8 cellular contexts compared by ENCODE assay signal in the genomic region with DNA sequence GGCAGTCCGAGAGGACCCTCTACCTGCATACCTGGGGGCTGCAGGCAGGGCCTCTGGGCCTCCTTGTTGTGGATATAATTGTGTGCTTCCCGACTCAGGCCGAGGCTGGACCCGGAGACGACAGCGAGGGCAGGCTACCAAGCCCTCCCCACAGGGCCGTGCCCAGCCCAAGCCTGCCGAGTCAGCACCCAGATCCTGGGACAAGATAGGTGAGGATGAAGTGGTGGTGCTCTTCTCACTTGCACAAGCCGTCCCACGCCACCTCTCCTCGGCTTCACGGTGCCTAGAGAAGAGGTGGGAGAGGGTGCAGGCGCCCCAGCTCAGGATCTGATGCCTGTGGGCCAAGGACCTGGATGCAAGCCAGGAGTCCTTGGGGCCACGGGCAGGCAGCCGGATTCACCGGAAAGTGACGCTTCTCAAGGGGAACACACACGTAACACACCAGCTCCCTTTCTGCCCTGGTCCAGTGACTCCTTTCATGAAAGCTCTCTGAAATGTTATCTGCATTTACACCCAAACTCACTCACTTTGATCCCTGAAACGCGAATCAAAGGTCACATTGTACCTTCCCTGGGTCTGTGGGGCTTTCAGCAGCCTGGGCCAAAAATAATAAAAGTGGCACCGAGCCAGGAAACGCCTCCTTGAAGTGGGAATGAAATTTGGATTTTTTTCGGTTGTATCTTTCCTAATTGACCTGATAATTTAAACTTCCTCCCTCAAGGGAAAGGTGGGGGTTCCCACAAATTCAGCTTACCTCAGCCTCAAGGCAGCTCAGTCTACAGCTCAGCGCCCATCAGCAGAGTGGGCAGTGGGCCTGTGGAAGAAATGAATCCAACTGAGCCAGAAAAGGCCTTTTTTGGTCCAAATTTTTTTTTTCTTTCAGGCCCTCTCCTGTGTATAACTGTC. TPM values are rescaled to one million over a fixed set of nuclear protein-coding genes. Genes with fewer than 3 reads are reported as not detected.
DNase-seq lines count a peak whose midpoint lies in the region; ATAC-seq, FAIRE-seq and TF ChIP-seq lines count a peak whose summit lies in the region.

No MANE protein-coding gene starts in this region.

- POLR2A ChIA-PET in GM12878 (lab: Charles Lee) = interaction anchor here (0.6 to 1.4 kb wide), 6 partner anchors 9 to 378 kb away, joined by 3 to 4 read pairs (median 4); no protein-coding TSS in a partner anchor

- in situ Hi-C loops in GM12878 (cut with MboI) = no loop called here

- SMC1A ChIA-PET in GM12878 (lab: Charles Lee; ENCODE audit: uncharacterized antibody, unreplicated experiment) = interaction anchor here (0.7 to 1.8 kb wide), 6 partner anchors 9 to 126 kb away, joined by 3 to 9 read pairs (median 4); no protein-coding TSS in a partner anchor

- H3K9me3 ChIP-seq in GM12878 (replicated peaks; ENCODE audit: control insufficient read depth, insufficient read depth, low read length) = no peaks in the 10 kb centered on the region
- H3K9me3 ChIP-seq in iPS-18c (ENCODE audit: control insufficient read depth, insufficient read depth, low read length) = no peaks in the 10 kb centered on the region
- no peaks in the 10 kb centered on the region for H3K9me3 ChIP-seq in small intestine (ENCODE audit: control insufficient read depth, low read depth)

- TF ChIP-seq POLR2A in GM12878 (IDR thresholded peaks at IDR 0.05; ENCODE audit: low read depth, low read length) = peak; percentile 56

- H4K20me1 ChIP-seq in KMS-11 (ENCODE audit: insufficient read depth) = no peaks in the 10 kb centered on the region
- H4K20me1 ChIP-seq in GM12878 (ENCODE audit: control insufficient read depth, insufficient read depth) = no peaks in the 10 kb centered on the region

- H3K4me2 ChIP-seq in KMS-11 (peak overlapping the region; percentile 91), GM12878 (ENCODE audit: control insufficient read depth, insufficient read depth) (peak overlapping the region; percentile 96)

- intact Hi-C loops in GM12878 (cut with micrococcal nuclease; ENCODE audit: unreplicated experiment) = loop anchor here (5.0 kb wide), 1 partner anchor 87 kb away; the partner anchor contains the start of genes COMT and TXNRD2

- H3K4me3 ChIP-seq in KMS-11 (IDR thresholded peaks at IDR 0.05; ENCODE audit: insufficient read depth, low read depth, low read length) = peak overlapping the region; percentile 26
- peak overlapping the region; percentile 90 for H3K4me3 ChIP-seq in GM12878
- H3K4me3 ChIP-seq in iPS-18c (ENCODE audit: insufficient read depth, low read depth, low read length) = peak overlapping the region; percentile 92
- peak overlapping the region; percentile 64 to 90 for H3K4me3 ChIP-seq in small intestine (ENCODE audit: low read depth in 1 of 2, low read length in 2 of 2)

- H2AFZ ChIP-seq in KMS-11 (ENCODE audit: low read depth) (peak overlapping the region; percentile 61), GM12878 (ENCODE audit: control insufficient read depth, low read depth, low read length) (peak overlapping the region; percentile 65)

- WGBS in GM12878 (ENCODE audit: insufficient coverage, insufficient replicate concordance, low lambda C conversion rate, missing lambda C conversion rate) = 1% methylated on average over 24 of the region's 24 CpGs
- WGBS in small intestine, 3 donors = 3 to 5% (median 4%) methylated on average over 23 to 24 of the region's 24 CpGs

- FAIRE-seq in GM12878 (lab: Jason Lieb, UNC) (no peak), small intestine (lab: Jason Lieb, UNC) (no peak)

- RAD21 ChIA-PET in GM12878 (lab: Charles Lee; ENCODE audit: unreplicated experiment) = interaction anchor here (1.0 to 1.3 kb wide), 4 partner anchors 54 to 125 kb away, joined by 3 to 7 read pairs (median 4); partner anchors contain the start of genes COMT and TXNRD2

- ATAC-seq in GM21528 (IDR thresholded peaks at IDR 0.05; ENCODE audit: low FRiP score, unreplicated experiment) = peak; percentile 29
- ATAC-seq in GM12878 = peak; percentile 56

- BruUV-seq in GM12878 (replicated peaks; lab: Mats Ljungman, UMichigan) = no TSS peak

- DNase-seq in Daoy (ENCODE audit: low read depth) = peak; percentile 86
- peak; percentile 23 for DNase-seq in T follicular helper cell (ENCODE audit: low read depth)
- peak; percentile 35 for DNase-seq in GM12878 (ENCODE audit: low read depth, low spot score)
- peak; percentile 58 for DNase-seq in small intestine
- no peak for DNase-seq in NCI-H526 treated with DMSO at 0.1 percent for 48 hours (lab: John Stamatoyannopoulos, UW)

- H3K79me2 ChIP-seq in KMS-11 (ENCODE audit: insufficient read depth, low read depth) (peaks cover 50% of the 10 kb centered on the region), GM12878 (ENCODE audit: control insufficient read depth, insufficient read depth, low read length) (peaks cover 41% of the 10 kb centered on the region)

- CTCF ChIA-PET in GM12878 (lab: Yijun Ruan, JAX) = interaction anchor here (0.6 to 1.9 kb wide), 4 partner anchors 11 to 125 kb away, joined by 3 to 5 read pairs (median 4); no protein-coding TSS in a partner anchor

- no peaks in the 10 kb centered on the region for H3K36me3 ChIP-seq in KMS-11 (ENCODE audit: insufficient read depth)
- peaks cover 11% of the 10 kb centered on the region in 2 experiments for H3K36me3 ChIP-seq in GM12878 (ENCODE audit: control insufficient read depth in 2 of 2, insufficient read depth in 2 of 2, low read length in 1 of 2)
- peaks cover 4% of the 10 kb centered on the region in 2 donors for H3K36me3 ChIP-seq in small intestine (ENCODE audit: control insufficient read depth in 2 of 2, insufficient read depth in 2 of 2, low read length in 2 of 2)

- H3K9ac ChIP-seq in KMS-11 (peak overlapping the region; percentile 90), GM12878 (ENCODE audit: control insufficient read depth, insufficient read depth, low read length) (peak overlapping the region; percentile 92)

- H3K4me1 ChIP-seq in KMS-11 (ENCODE audit: low read depth, poor library complexity, severe bottlenecking) (peaks cover 18% of the 10 kb centered on the region), GM12878 (ENCODE audit: control insufficient read depth, insufficient read depth, low read length) (peaks cover 9% of the 10 kb centered on the region), small intestine (ENCODE audit: control insufficient read depth in 2 of 2, insufficient read depth in 1 of 2, low read depth in 1 of 2, low read length in 1 of 2) (peaks cover 0 to 10% of the 10 kb centered on the region in 2 donors)

- H3K27me3 ChIP-seq in KMS-11 (ENCODE audit: insufficient read depth, low read depth) (no peaks in the 10 kb centered on the region), GM12878 (replicated peaks in 1 of 2; ENCODE audit: control insufficient read depth in 2 of 2, insufficient read depth in 2 of 2, low read length in 1 of 2) (no peaks in the 10 kb centered on the region), small intestine (ENCODE audit: control insufficient read depth in 2 of 2, insufficient read depth in 2 of 2, low read length in 2 of 2) (no peaks in the 10 kb centered on the region)

- TF ChIP-seq EP300 in GM12878 (IDR thresholded peaks at IDR 0.05; ENCODE audit: borderline replicate concordance in 1 of 2, control insufficient read depth in 1 of 2, low read depth in 2 of 2, low read length in 2 of 2) = peak in 1 of 2 experiments; percentile 12; a peak in 1 of 4 replicates

- TF ChIP-seq CTCF in KMS-11 (conservative IDR thresholded peaks at IDR 0.05; ENCODE audit: low read depth, low read length) = no peak
- TF ChIP-seq CTCF in GM12878 (IDR thresholded peaks at IDR 0.05 in 2 of 3, conservative IDR thresholded peaks at IDR 0.05 in 1 of 3; ENCODE audit: control insufficient read depth in 2 of 3, extremely low read depth in 1 of 3, insufficient read depth in 1 of 3, low read depth in 3 of 3, low read length in 3 of 3) = no peak

- no peak for TF ChIP-seq RAD21 in GM12878 (IDR thresholded peaks at IDR 0.05; ENCODE audit: insufficient read depth, low read depth, low read length)

- H3K27ac ChIP-seq in KMS-11 (peak overlapping the region; percentile 84), GM12878 (ENCODE audit: control insufficient read depth, insufficient read depth) (peak overlapping the region; percentile 97), small intestine (ENCODE audit: low read depth in 1 of 2, low read length in 1 of 2) (peak overlapping the region; percentile 73 to 89)

RNA-seq across cellular contexts. Expression of gene GNB1L, which starts 1.1 kb away (rescaled TPM):
- 16.1 and 17.0 TPM in 2 replicates for total RNA-seq in Daoy (2014; rRNA removed; shearing (Covaris generic))
- 3.6 and 3.8 TPM in 2 replicates for total RNA-seq in GM12878 (2013; cell fraction: nucleolus; rRNA removed)
- total RNA-seq in GM12878 (2014; rRNA removed) (13.8 and 19.4 TPM in 2 replicates), GM12878 (2014; rRNA removed; fragmentation: Illumina TruSeq; extraction: Trizol) (0.83 and 2.1 TPM in 2 replicates), GM12878 (2021) (12.6 and 13.4 TPM in 2 replicates)
- 1.3 TPM for polyA plus RNA-seq in GM12878 (2011; ENCODE audit: low read depth)
- polyA plus RNA-seq in GM12878 (2011; rRNA removed) (1.2 and 3.0 TPM in 2 replicates), GM12878 (2014; fragmentation: Illumina TruSeq; extraction: Trizol) (0.03 and 0.37 TPM in 2 replicates), GM12878 (2014; fragmentation: Nextera tagmentation; extraction: Ambion mirVana) (under 1 TPM; 0.21 to 0.99 TPM), GM12878 (2014; rRNA removed) (10.5 and 11.0 TPM in 2 replicates), GM12878 (2016; fragmentation: Nextera tagmentation; extraction: Ambion mirVana) (10 to 100 TPM; 15.4 to 17.3 TPM), small intestine (10 to 100 TPM in 2 of 3 donors, 1 to 10 TPM in 1; 7.6 to 18.9 (median 12.1) TPM)
- polyA plus RNA-seq in GM12878 (2011; cell fraction: cytosol; rRNA removed) = 4.8 and 8.8 TPM in 2 replicates
- polyA plus RNA-seq in GM12878 (2011; cell fraction: nucleus; rRNA removed) = 10.3 and 13.4 TPM in 2 replicates
- 5.3 and 7.3 TPM in 2 replicates for polyA plus RNA-seq in GM12878 (2012)
- 1.2 and 4.3 TPM in 2 replicates for polyA minus RNA-seq in GM12878 (2011; rRNA and poly(A)+ RNA removed)
- polyA minus RNA-seq in GM12878 (2011; cell fraction: cytosol; rRNA and poly(A)+ RNA removed) = 2.5 TPM in 2 replicates
- polyA minus RNA-seq in GM12878 (2011; cell fraction: nucleus; rRNA and poly(A)+ RNA removed) = 1.2 and 2.5 TPM in 2 replicates

RNA-seq across cellular contexts. Expression of gene RTL10, which starts 1.1 kb away (rescaled TPM):
- 8.2 and 11.2 TPM in 2 replicates for total RNA-seq in Daoy (2014; rRNA removed; shearing (Covaris generic))
- total RNA-seq in GM12878 (2013; cell fraction: nucleolus; rRNA removed) = 20.1 and 22.8 TPM in 2 replicates
- total RNA-seq in GM12878 (2014; rRNA removed) = 10.9 and 12.0 TPM in 2 replicates
- total RNA-seq in GM12878 (2014; rRNA removed; fragmentation: Illumina TruSeq; extraction: Trizol) = 5.1 and 5.9 TPM in 2 replicates
- total RNA-seq in GM12878 (2021) = 17.8 and 17.9 TPM in 2 replicates
- 6.4 TPM for polyA plus RNA-seq in GM12878 (2011; ENCODE audit: low read depth)
- polyA plus RNA-seq in GM12878 (2011; rRNA removed) = 4.0 and 7.2 TPM in 2 replicates
- polyA plus RNA-seq in GM12878 (2011; cell fraction: cytosol; rRNA removed) = 8.1 and 9.5 TPM in 2 replicates
- polyA plus RNA-seq in GM12878 (2011; cell fraction: nucleus; rRNA removed) = 17.0 and 18.2 TPM in 2 replicates
- 7.9 and 8.2 TPM in 2 replicates for polyA plus RNA-seq in GM12878 (2012)
- polyA plus RNA-seq in GM12878 (2014; fragmentation: Illumina TruSeq; extraction: Trizol) = 7.0 and 9.6 TPM in 2 replicates
- 1 to 10 TPM; 5.3 to 7.3 TPM for polyA plus RNA-seq in GM12878 (2014; fragmentation: Nextera tagmentation; extraction: Ambion mirVana)
- polyA plus RNA-seq in GM12878 (2014; rRNA removed) = 10.8 and 11.1 TPM in 2 replicates
- 10 to 100 TPM; 13.8 to 18.1 TPM for polyA plus RNA-seq in GM12878 (2016; fragmentation: Nextera tagmentation; extraction: Ambion mirVana)
- 11.6 and 13.2 TPM in 2 replicates for polyA minus RNA-seq in GM12878 (2011; rRNA and poly(A)+ RNA removed)
- 2.8 and 4.0 TPM in 2 replicates for polyA minus RNA-seq in GM12878 (2011; cell fraction: cytosol; rRNA and poly(A)+ RNA removed)
- 8.8 and 17.7 TPM in 2 replicates for polyA minus RNA-seq in GM12878 (2011; cell fraction: nucleus; rRNA and poly(A)+ RNA removed)
- polyA plus RNA-seq in small intestine = 10 to 100 TPM in 2 of 3 donors, 1 to 10 TPM in 1; 9.7 to 30.6 (median 26.5) TPM

Comparison
In these comparisons a context has a peak if more than half of its experiments do, and no peak if none do; other contexts are left out.
1. H3K4me3 ChIP-seq: peak in every context shown above with its lines; median percentile 92 in iPS-18c; 90 in GM12878; 77 in small intestine; 26 in KMS-11.